ENCODE assay signal across 1 cellular context in the genomic region with DNA sequence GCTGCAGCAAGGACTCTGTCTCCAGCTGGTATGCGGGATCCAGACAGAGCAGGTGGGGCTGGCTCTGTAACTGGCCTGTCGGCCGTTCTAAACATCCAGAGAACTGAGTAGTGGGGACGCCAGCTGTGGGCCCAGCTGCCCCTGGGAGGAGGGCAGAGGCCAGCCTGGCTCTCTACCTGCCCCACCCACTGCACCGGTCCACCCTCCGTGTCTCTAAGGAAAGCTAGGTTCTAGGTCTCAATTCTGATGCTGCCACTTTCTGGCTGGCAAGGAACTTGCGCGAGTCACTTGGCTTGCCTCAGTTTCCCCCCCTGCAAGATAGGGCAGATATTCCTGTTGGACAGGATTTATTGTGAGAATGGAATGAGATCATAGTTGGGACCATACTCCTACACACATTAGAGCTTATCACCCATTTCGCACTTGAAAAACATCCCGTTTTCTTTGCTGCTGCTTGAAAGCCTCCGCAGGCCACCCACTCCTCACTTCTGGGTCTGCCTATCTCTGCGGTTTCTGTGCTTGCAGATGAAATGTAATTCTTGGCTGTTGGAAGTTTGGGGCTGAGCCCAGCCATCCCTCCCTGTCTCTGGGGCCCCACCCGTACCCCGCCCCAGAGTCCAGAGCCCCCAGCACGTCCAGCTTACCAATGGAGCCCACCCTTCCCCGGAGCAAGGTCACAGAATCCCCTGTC.
TF ChIP-seq lines count a peak whose summit lies in the region.

No MANE protein-coding gene starts in this region.

TF ChIP-seq in K562, 482 proteins besides CTCF, POLR2A, EP300 and RAD21 (continued from another document and continues in another):
- TF ChIP-seq DACH1 (IDR thresholded peaks at IDR 0.05; ENCODE audit: partially characterized antibody): peak; percentile 24
- no peak for TF ChIP-seq MYBL2 (IDR thresholded peaks at IDR 0.05; ENCODE audit: low read depth)
- no peak for TF ChIP-seq MYBL2 (CRISPR knock-in tag; IDR thresholded peaks at IDR 0.05; ENCODE audit: borderline replicate concordance)
- TF ChIP-seq, protein P1, sequence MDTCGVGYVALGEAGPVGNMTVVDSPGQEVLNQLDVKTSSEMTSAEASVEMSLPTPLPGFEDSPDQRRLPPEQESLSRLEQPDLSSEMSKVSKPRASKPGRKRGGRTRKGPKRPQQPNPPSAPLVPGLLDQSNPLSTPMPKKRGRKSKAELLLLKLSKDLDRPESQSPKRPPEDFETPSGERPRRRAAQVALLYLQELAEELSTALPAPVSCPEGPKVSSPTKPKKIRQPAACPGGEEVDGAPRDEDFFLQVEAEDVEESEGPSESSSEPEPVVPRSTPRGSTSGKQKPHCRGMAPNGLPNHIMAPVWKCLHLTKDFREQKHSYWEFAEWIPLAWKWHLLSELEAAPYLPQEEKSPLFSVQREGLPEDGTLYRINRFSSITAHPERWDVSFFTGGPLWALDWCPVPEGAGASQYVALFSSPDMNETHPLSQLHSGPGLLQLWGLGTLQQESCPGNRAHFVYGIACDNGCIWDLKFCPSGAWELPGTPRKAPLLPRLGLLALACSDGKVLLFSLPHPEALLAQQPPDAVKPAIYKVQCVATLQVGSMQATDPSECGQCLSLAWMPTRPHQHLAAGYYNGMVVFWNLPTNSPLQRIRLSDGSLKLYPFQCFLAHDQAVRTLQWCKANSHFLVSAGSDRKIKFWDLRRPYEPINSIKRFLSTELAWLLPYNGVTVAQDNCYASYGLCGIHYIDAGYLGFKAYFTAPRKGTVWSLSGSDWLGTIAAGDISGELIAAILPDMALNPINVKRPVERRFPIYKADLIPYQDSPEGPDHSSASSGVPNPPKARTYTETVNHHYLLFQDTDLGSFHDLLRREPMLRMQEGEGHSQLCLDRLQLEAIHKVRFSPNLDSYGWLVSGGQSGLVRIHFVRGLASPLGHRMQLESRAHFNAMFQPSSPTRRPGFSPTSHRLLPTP (IDR thresholded peaks at IDR 0.05; ENCODE audit: borderline replicate concordance, extremely low read depth, insufficient read length): no peak
- TF ChIP-seq ZNF384 (IDR thresholded peaks at IDR 0.05; ENCODE audit: low read depth, low read length): no peak
- no peak for TF ChIP-seq PRDM10 (IDR thresholded peaks at IDR 0.05; ENCODE audit: partially characterized antibody)
- TF ChIP-seq SMAD4 (CRISPR knock-in tag; conservative IDR thresholded peaks at IDR 0.05): 0 out of 2 replicates have a peak, but pooled peaks have one; percentile 35
- no peak for TF ChIP-seq MGA (IDR thresholded peaks at IDR 0.05)
- TF ChIP-seq FOXP1 (CRISPR knock-in tag; IDR thresholded peaks at IDR 0.05): no peak
- TF ChIP-seq, protein P2, sequence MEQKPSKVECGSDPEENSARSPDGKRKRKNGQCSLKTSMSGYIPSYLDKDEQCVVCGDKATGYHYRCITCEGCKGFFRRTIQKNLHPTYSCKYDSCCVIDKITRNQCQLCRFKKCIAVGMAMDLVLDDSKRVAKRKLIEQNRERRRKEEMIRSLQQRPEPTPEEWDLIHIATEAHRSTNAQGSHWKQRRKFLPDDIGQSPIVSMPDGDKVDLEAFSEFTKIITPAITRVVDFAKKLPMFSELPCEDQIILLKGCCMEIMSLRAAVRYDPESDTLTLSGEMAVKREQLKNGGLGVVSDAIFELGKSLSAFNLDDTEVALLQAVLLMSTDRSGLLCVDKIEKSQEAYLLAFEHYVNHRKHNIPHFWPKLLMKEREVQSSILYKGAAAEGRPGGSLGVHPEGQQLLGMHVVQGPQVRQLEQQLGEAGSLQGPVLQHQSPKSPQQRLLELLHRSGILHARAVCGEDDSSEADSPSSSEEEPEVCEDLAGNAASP (IDR thresholded peaks at IDR 0.05): no peak
- no peak for TF ChIP-seq GATAD2B (IDR thresholded peaks at IDR 0.05; ENCODE audit: borderline replicate concordance)
- no peak for TF ChIP-seq ETS1 (conservative IDR thresholded peaks at IDR 0.05; ENCODE audit: control insufficient read depth, low read depth, low read length)
- no peak for TF ChIP-seq GTF2A2 (tag; IDR thresholded peaks at IDR 0.05)
- peak in 1 of 2 experiments; percentile 35; a peak in 1 of 3 replicates for TF ChIP-seq CBX3 (IDR thresholded peaks at IDR 0.05; ENCODE audit: borderline replicate concordance in 1 of 2, low read length in 2 of 2)
- no peak for TF ChIP-seq SIRT6 (IDR thresholded peaks at IDR 0.05; ENCODE audit: low read depth, low read length)
- TF ChIP-seq, protein P3, sequence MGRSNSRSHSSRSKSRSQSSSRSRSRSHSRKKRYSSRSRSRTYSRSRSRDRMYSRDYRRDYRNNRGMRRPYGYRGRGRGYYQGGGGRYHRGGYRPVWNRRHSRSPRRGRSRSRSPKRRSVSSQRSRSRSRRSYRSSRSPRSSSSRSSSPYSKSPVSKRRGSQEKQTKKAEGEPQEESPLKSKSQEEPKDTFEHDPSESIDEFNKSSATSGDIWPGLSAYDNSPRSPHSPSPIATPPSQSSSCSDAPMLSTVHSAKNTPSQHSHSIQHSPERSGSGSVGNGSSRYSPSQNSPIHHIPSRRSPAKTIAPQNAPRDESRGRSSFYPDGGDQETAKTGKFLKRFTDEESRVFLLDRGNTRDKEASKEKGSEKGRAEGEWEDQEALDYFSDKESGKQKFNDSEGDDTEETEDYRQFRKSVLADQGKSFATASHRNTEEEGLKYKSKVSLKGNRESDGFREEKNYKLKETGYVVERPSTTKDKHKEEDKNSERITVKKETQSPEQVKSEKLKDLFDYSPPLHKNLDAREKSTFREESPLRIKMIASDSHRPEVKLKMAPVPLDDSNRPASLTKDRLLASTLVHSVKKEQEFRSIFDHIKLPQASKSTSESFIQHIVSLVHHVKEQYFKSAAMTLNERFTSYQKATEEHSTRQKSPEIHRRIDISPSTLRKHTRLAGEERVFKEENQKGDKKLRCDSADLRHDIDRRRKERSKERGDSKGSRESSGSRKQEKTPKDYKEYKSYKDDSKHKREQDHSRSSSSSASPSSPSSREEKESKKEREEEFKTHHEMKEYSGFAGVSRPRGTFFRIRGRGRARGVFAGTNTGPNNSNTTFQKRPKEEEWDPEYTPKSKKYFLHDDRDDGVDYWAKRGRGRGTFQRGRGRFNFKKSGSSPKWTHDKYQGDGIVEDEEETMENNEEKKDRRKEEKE (IDR thresholded peaks at IDR 0.05; ENCODE audit: borderline replicate concordance in 1 of 2, control insufficient read depth in 1 of 2, low read depth in 2 of 2, low read length in 1 of 2): no peak
- no peak for TF ChIP-seq CHD2 (IDR thresholded peaks at IDR 0.05; ENCODE audit: low read depth, low read length)
- 0 out of 2 replicates have a peak, but pooled peaks have one; percentile 50 for TF ChIP-seq SMAD3 (CRISPR knock-in tag; conservative IDR thresholded peaks at IDR 0.05)
